6 cellular contexts compared by ENCODE assay signal in genomic region chr7:92142791-92143190, GRCh38. TPM values are rescaled to one million over a fixed set of nuclear protein-coding genes. Genes with fewer than 3 reads are reported as not detected.
"Had no signal": no experiment of that assay in that cellular context is flagged by ENCODE, and none has a peak within 500 bp of the region (broad histone marks: within the 10 kb centered on the region; RNA-seq: fewer than 3 reads in every experiment).

No MANE protein-coding gene starts in this region.

RNA-seq across cellular contexts. Expression of gene LRRD1, which starts 36.2 kb away (rescaled TPM):
- total RNA-seq: GM23248, GM23338, H1, H7, H9, HFFc6 had no signal
- polyA plus RNA-seq: GM23248, H1 had no signal
